ENCODE assay signal across 22 cellular contexts in the genomic region with DNA sequence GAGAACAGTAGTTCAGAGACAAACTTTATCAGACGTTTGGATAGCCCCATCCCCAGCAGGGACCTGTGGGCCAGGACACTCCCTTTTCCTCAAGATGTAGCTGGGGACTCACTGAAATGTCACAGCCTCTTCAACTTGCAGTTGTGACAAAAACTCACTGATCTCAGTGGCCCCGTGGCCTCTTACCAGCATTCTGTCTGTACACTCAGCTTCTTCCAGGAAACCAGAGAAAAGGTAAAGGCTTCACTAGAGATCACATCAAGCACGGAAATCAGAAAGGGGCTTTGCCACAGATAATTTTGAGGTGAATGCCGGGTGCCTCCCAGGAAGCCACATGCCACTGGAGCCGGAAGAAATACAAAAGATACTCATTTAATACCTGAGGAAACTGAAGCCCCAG.
A peak's percentile ranks its signal among the peaks of the same experiment; 100 is the strongest.
DNase-seq lines count a peak whose midpoint lies in the region; ATAC-seq and TF ChIP-seq lines count a peak whose summit lies in the region.
"Had no signal": no experiment of that assay in that cellular context is flagged by ENCODE, and none has a peak within 500 bp of the region (broad histone marks: within the 10 kb centered on the region; RNA-seq: fewer than 3 reads in every experiment).

No MANE protein-coding gene starts in this region.

- no peaks in the 10 kb centered on the region for H3K27me3 ChIP-seq in CD8-positive, alpha-beta memory T cell (ENCODE audit: insufficient read depth, low read length, poor library complexity, severe bottlenecking)
- no peaks in the 10 kb centered on the region; the same call in 1 of the 2 replicates for H3K27me3 ChIP-seq in BE2C
- H3K27me3 ChIP-seq: body of pancreas, thyroid gland had no signal

- DNase-seq in CD8-positive, alpha-beta memory T cell, result peak in 3 of 5 donors; percentile 5 to 47 (median 36)
- DNase-seq in T-helper 22 cell (ENCODE audit: low read depth) (peak; percentile 13), SIG-M5 (lab: John Stamatoyannopoulos, UW) (no peak), BE2C (no peak), DMS53 treated with DMSO at 0.1 percent for 48 hours (lab: John Stamatoyannopoulos, UW; ENCODE audit: unreplicated experiment) (no peak)
- peak in 5 of 10 donors; percentile 0 to 56 (median 12) for DNase-seq in naive thymus-derived CD8-positive, alpha-beta T cell
- DNase-seq: activated CD4-positive, CD25-positive, alpha-beta regulatory T cell treated with anti-CD3 and anti-CD28 coated beads, Interleukin-2, amount 50 U/mL, for 72 hours; activated gamma-delta T cell; body of pancreas; erythroblast; GF-D8; left ventricle myocardium inferior; NCI-H1930; right cardiac atrium; Right ventricle myocardium superior; thyroid gland had no signal

- no peaks in the 10 kb centered on the region for H3K36me3 ChIP-seq in CD8-positive, alpha-beta memory T cell (ENCODE audit: insufficient read depth, low read length)
- no peaks in the 10 kb centered on the region for H3K36me3 ChIP-seq in BE2C
- H3K36me3 ChIP-seq: gastroesophageal sphincter, left ventricle myocardium inferior, thyroid gland had no signal

- peaks cover 0 to 5% (median 2%) of the 10 kb centered on the region in 3 donors for H3K36me3 Mint-ChIP-seq in CD8-positive, alpha-beta memory T cell
- no peaks in the 10 kb centered on the region for H3K36me3 Mint-ChIP-seq in activated T-helper 17 cell treated with anti-CD3 and anti-CD28 coated beads, Interleukin-2, amount 50 U/mL, for 72 hours (ENCODE audit: low read depth)
- H3K36me3 Mint-ChIP-seq in naive thymus-derived CD8-positive, alpha-beta T cell, result peaks cover 0 to 7% (median 5%) of the 10 kb centered on the region in 3 donors

- H3K9me3 Mint-ChIP-seq in CD8-positive, alpha-beta memory T cell, result peaks cover 0 to 9% (median 5%) of the 10 kb centered on the region in 5 donors
- H3K9me3 Mint-ChIP-seq in activated T-helper 17 cell treated with anti-CD3 and anti-CD28 coated beads, Interleukin-2, amount 50 U/mL, for 72 hours, result no peaks in the 10 kb centered on the region
- H3K9me3 Mint-ChIP-seq in naive thymus-derived CD8-positive, alpha-beta T cell, result peaks cover 0 to 10% (median 2%) of the 10 kb centered on the region in 9 donors

- no peak overlapping the region for H3K4me3 ChIP-seq in CD8-positive, alpha-beta memory T cell (ENCODE audit: low read length)
- H3K4me3 ChIP-seq in BE2C (ENCODE audit: low read depth, low read length), result no peak overlapping the region
- H3K4me3 ChIP-seq: body of pancreas, gastroesophageal sphincter, GM23338, left ventricle myocardium inferior, thyroid gland had no signal

- TF ChIP-seq CTCF in BE2C (IDR thresholded peaks at IDR 0.05; ENCODE audit: low read depth, low read length), result no peak

- peak overlapping the region in 7 of 8 donors; percentile 31 to 94 (median 80) for H3K27ac Mint-ChIP-seq in CD8-positive, alpha-beta memory T cell
- peak overlapping the region; percentile 90 for H3K27ac Mint-ChIP-seq in activated T-helper 17 cell treated with anti-CD3 and anti-CD28 coated beads, Interleukin-2, amount 50 U/mL, for 72 hours
- peak overlapping the region in 8 of 10 donors; percentile 38 to 93 (median 84) for H3K27ac Mint-ChIP-seq in naive thymus-derived CD8-positive, alpha-beta T cell
- H3K27ac Mint-ChIP-seq: dendritic cell treated with granulocyte-macrophage colony-stimulating factor and Interleukin-4, amounts not matched to agents 40 ng/mL and 50 ng/mL, for 4 days; GM23338 had no signal

- peak overlapping the region in 5 of 7 donors; percentile 5 to 73 (median 51) for H3K4me3 Mint-ChIP-seq in CD8-positive, alpha-beta memory T cell
- peak overlapping the region; percentile 60 for H3K4me3 Mint-ChIP-seq in activated T-helper 17 cell treated with anti-CD3 and anti-CD28 coated beads, Interleukin-2, amount 50 U/mL, for 72 hours
- peak overlapping the region in 9 of 10 donors; percentile 26 to 73 (median 37) for H3K4me3 Mint-ChIP-seq in naive thymus-derived CD8-positive, alpha-beta T cell
- H3K4me3 Mint-ChIP-seq: dendritic cell treated with granulocyte-macrophage colony-stimulating factor and Interleukin-4, amounts not matched to agents 40 ng/mL and 50 ng/mL, for 4 days; GM23338 had no signal

- CTCF ChIA-PET in CD8-positive, alpha-beta memory T cell (lab: Charles Lee), result no interaction called here

- POLR2A ChIA-PET in CD8-positive, alpha-beta memory T cell (lab: Charles Lee), result no interaction called here
- POLR2A ChIA-PET in naive thymus-derived CD8-positive, alpha-beta T cell (lab: Charles Lee), result no interaction called here

- ATAC-seq in activated T-helper 17 cell treated with anti-CD3 and anti-CD28 coated beads, Interleukin-2, amount 50 U/mL, for 72 hours (replicated peaks), result peak; percentile 82
- ATAC-seq in naive thymus-derived CD8-positive, alpha-beta T cell, result peak in 1 of 2 donors; percentile 72
- no peak for ATAC-seq in GM21447 (IDR thresholded peaks at IDR 0.05; ENCODE audit: unreplicated experiment)
- ATAC-seq: body of pancreas, gastroesophageal sphincter, HepG2 had no signal

- H3K27ac ChIP-seq in CD8-positive, alpha-beta memory T cell (ENCODE audit: low read depth, low read length), result no peak overlapping the region
- H3K27ac ChIP-seq: body of pancreas, gastroesophageal sphincter, left ventricle myocardium inferior, thyroid gland had no signal

- peaks cover 0 to 45% (median 28%) of the 10 kb centered on the region in 3 donors for H3K4me1 Mint-ChIP-seq in CD8-positive, alpha-beta memory T cell
- H3K4me1 Mint-ChIP-seq in activated T-helper 17 cell treated with anti-CD3 and anti-CD28 coated beads, Interleukin-2, amount 50 U/mL, for 72 hours, result peaks cover 25% of the 10 kb centered on the region
- peaks cover 0 to 41% (median 37%) of the 10 kb centered on the region in 4 donors for H3K4me1 Mint-ChIP-seq in naive thymus-derived CD8-positive, alpha-beta T cell

- H3K4me1 ChIP-seq in CD8-positive, alpha-beta memory T cell (ENCODE audit: insufficient read depth, low read length), result peaks cover 33% of the 10 kb centered on the region
- H3K4me1 ChIP-seq in BE2C, result no peaks in the 10 kb centered on the region
- H3K4me1 ChIP-seq: body of pancreas, gastroesophageal sphincter, left ventricle myocardium inferior, thyroid gland had no signal

- H3K27me3 Mint-ChIP-seq in CD8-positive, alpha-beta memory T cell, result peaks cover 9 to 17% of the 10 kb centered on the region in 2 donors
- H3K27me3 Mint-ChIP-seq in activated T-helper 17 cell treated with anti-CD3 and anti-CD28 coated beads, Interleukin-2, amount 50 U/mL, for 72 hours, result no peaks in the 10 kb centered on the region
- peaks cover 0 to 8% (median 0%) of the 10 kb centered on the region in 5 donors for H3K27me3 Mint-ChIP-seq in naive thymus-derived CD8-positive, alpha-beta T cell

- H3K9me3 ChIP-seq in CD8-positive, alpha-beta memory T cell (ENCODE audit: low read length), result no peaks in the 10 kb centered on the region
- H3K9me3 ChIP-seq in BE2C, result no peaks in the 10 kb centered on the region; the same call in 1 of the 2 replicates
- H3K9me3 ChIP-seq: body of pancreas, thyroid gland had no signal

Comparison
In these comparisons a context has a peak if more than half of its experiments do, and no peak if none do; other contexts are left out.
1. DNase-seq: peak in CD8-positive, alpha-beta memory T cell (3 of 5) and T-helper 22 cell (single experiment); none in SIG-M5 (single experiment), BE2C (single experiment) and DMS53 treated with DMSO at 0.1 percent for 48 hours (single experiment).
2. Peak in every context shown above with its lines, with median percentiles within 50 percentile points of each other: H3K27ac Mint-ChIP-seq and H3K4me3 Mint-ChIP-seq.